ENCODE assay signal across 8 cellular contexts in the genomic region with DNA sequence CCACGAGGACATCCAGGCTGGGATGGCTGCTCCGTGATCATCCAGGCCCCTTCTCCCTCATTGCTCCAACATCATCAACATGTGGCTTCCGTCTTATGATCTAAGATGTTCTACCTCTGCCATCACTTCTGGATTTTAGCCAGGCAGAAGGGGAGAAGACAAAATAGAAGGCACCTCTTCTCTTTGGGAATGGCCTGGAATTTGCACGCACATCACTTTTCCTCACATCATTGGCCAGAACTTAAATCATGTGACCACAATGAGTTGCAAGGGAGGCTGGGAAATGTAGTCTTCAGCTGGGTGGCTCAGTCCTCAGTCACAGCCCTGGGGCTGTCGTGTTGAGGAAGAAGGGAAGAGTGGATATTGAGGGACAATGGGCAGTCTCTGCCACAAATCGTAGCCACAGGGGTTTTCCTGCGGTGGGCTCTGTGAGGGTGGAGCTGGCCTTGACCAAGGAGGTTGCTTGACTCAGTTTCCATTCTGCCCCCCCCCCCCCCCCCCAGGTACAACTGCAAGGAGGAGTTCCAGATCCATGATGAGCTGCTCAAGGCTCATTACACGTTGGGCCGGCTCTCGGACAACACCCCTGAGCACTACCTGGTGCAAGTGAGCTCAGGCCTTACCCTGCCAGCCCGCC. TPM values are rescaled to one million over a fixed set of nuclear protein-coding genes. Genes with fewer than 3 reads are reported as not detected.
A peak's percentile ranks its signal among the peaks of the same experiment; 100 is the strongest.
DNase-seq lines count a peak whose midpoint lies in the region; ATAC-seq and TF ChIP-seq lines count a peak whose summit lies in the region.

No MANE protein-coding gene starts in this region.

- no peaks in the 10 kb centered on the region for H3K36me3 Mint-ChIP-seq in nephron progenitor cell (ENCODE audit: low read depth)

- H3K4me3 ChIP-seq in LNCaP clone FGC (ENCODE audit: low read depth, low read length) = no peak overlapping the region

- H3K27ac Mint-ChIP-seq in nephron progenitor cell = peak overlapping the region; percentile 15

- no peaks in the 10 kb centered on the region for H3K9me3 Mint-ChIP-seq in nephron progenitor cell

- no peak overlapping the region for H3K4me3 Mint-ChIP-seq in nephron progenitor cell

- no peak for ATAC-seq in GM21717 (IDR thresholded peaks at IDR 0.05; ENCODE audit: unreplicated experiment)

- TF ChIP-seq CTCF in LNCaP clone FGC (IDR thresholded peaks at IDR 0.05; ENCODE audit: control insufficient read depth, extremely low read depth, insufficient read depth) (no peak), nephron progenitor cell (IDR thresholded peaks at IDR 0.05) (no peak)

- H3K27me3 Mint-ChIP-seq in nephron progenitor cell (ENCODE audit: low read depth, poor library complexity) = peaks cover 11% of the 10 kb centered on the region

- peak; percentile 6 for DNase-seq in NCI-H1694 treated with DMSO at 0.1 percent for 48 hours (lab: John Stamatoyannopoulos, UW)
- no peak for DNase-seq in NCI-H1694 (lab: John Stamatoyannopoulos, UW)
- DNase-seq in LNCaP clone FGC (ENCODE audit: low read depth) = peak; percentile 14
- DNase-seq in cerebellum (ENCODE audit: low spot score) = peak; percentile 45
- DNase-seq in nephron progenitor cell = no peak
- DNase-seq in NCI-H2107 treated with DMSO at 0.1 percent for 48 hours (lab: John Stamatoyannopoulos, UW; ENCODE audit: unreplicated experiment) = no peak
- no peak for DNase-seq in activated gamma-delta T cell (lab: John Stamatoyannopoulos, UW)

- H3K4me1 Mint-ChIP-seq in nephron progenitor cell = peaks cover 19% of the 10 kb centered on the region

RNA-seq across cellular contexts. Expression of a gene that starts 50.3 kb away (rescaled TPM):
- 11.3 TPM for total RNA-seq in cerebellum

Comparison
In these comparisons a context has a peak if more than half of its experiments do, and no peak if none do; other contexts are left out.
1. DNase-seq: peak in NCI-H1694 treated with DMSO at 0.1 percent for 48 hours (single experiment), LNCaP clone FGC (single experiment) and cerebellum (single experiment); none in NCI-H1694 (single experiment), nephron progenitor cell (single experiment), NCI-H2107 treated with DMSO at 0.1 percent for 48 hours (single experiment) and activated gamma-delta T cell (single experiment).